18 cellular contexts compared by ENCODE assay signal in genomic region chr12:79046021-79046420, GRCh38.
"Had no signal": no experiment of that assay in that cellular context is flagged by ENCODE, and none has a peak within 500 bp of the region (broad histone marks: within the 10 kb centered on the region; RNA-seq: fewer than 3 reads in every experiment).

No MANE protein-coding gene starts in this region.

- H3K9me3 ChIP-seq: adrenal gland, left ventricle myocardium inferior, pancreas, sigmoid colon, spleen, tibial artery had no signal

- H3K4me3 Mint-ChIP-seq: activated T-cell treated with anti-CD3 and anti-CD28 coated beads, Interleukin-2, amount 50 U/mL, for 72 hours had no signal

- H3K36me3 ChIP-seq: adrenal gland, left ventricle myocardium inferior, pancreas, sigmoid colon, spleen, tibial artery, WERI-Rb-1 had no signal

- H3K27ac Mint-ChIP-seq: activated naive CD4-positive, alpha-beta T cell treated with anti-CD3 and anti-CD28 coated beads, Interleukin-2, amount 50 U/mL, for 72 hours; activated T-cell treated with anti-CD3 and anti-CD28 coated beads, Interleukin-2, amount 50 U/mL, for 72 hours had no signal

- ATAC-seq: activated naive CD4-positive, alpha-beta T cell treated with anti-CD3 and anti-CD28 coated beads, Interleukin-2, amount 50 U/mL, for 72 hours; activated T-cell treated with anti-CD3 and anti-CD28 coated beads, Interleukin-2, amount 50 U/mL, for 72 hours; pancreas had no signal

- H3K9me3 Mint-ChIP-seq: activated naive CD4-positive, alpha-beta T cell treated with anti-CD3 and anti-CD28 coated beads, Interleukin-2, amount 50 U/mL, for 72 hours had no signal

- H3K4me1 ChIP-seq: adrenal gland, left ventricle myocardium inferior, pancreas, sigmoid colon, spleen, tibial artery had no signal

- H3K27ac ChIP-seq: adrenal gland, left ventricle myocardium inferior, pancreas, sigmoid colon, spleen, tibial artery, WERI-Rb-1 had no signal

- H3K27me3 ChIP-seq: adrenal gland, pancreas, sigmoid colon, spleen, tibial artery had no signal

- DNase-seq: activated CD4-positive, alpha-beta T cell treated with anti-CD3 and anti-CD28 coated beads, Interleukin-2, amount 50 U/mL, for 4 hours; activated effector memory CD4-positive, alpha-beta T cell treated with anti-CD3 and anti-CD28 coated beads, Interleukin-2, amount 50 U/mL, for 16 hours; activated T-cell treated with anti-CD3 and anti-CD28 coated beads, Interleukin-2, amount 50 U/mL, for 72 hours; adrenal gland; dermis blood vessel endothelial cell; foreskin melanocyte; kidney glomerular epithelial cell; left ventricle myocardium inferior; mammary epithelial cell; pancreas; sigmoid colon; spleen; stimulated activated CD8-positive, alpha-beta memory T cell treated with anti-CD3 and anti-CD28 coated beads, Interleukin-4, amount 100 ng/mL, for 48 hours; stimulated activated naive CD4-positive, alpha-beta T cell; SW 1271; tibial artery; WERI-Rb-1 had no signal

- H3K36me3 Mint-ChIP-seq: activated naive CD4-positive, alpha-beta T cell treated with anti-CD3 and anti-CD28 coated beads, Interleukin-2, amount 50 U/mL, for 72 hours had no signal

- H3K4me3 ChIP-seq: adrenal gland, left ventricle myocardium inferior, pancreas, sigmoid colon, spleen, tibial artery had no signal
